In genomic region chr4:37450911-37451310, GRCh38 we compare ENCODE assay signal across 34 cellular contexts.
"Had no signal": no experiment of that assay in that cellular context is flagged by ENCODE, and none has a peak within 500 bp of the region (broad histone marks: within the 10 kb centered on the region; RNA-seq: fewer than 3 reads in every experiment).

No MANE protein-coding gene starts in this region.

- H3K9me3 ChIP-seq: MG63 had no signal

- H3K27ac ChIP-seq: KMS-11 had no signal

- H3K36me3 ChIP-seq: MG63 had no signal

- H3K4me3 ChIP-seq: MG63 had no signal

- DNase-seq: Karpas-422, Kasumi-1, KG1, MG63, MM.1S, MV-4-11, NCI-H1048, NCI-H1092, NCI-H1092 treated with DMSO at 0.1 percent for 48 hours, NCI-H1105, NCI-H1105 treated with DMSO at 0.1 percent for 48 hours, NCI-H1417, NCI-H1417 treated with DMSO at 0.1 percent for 48 hours, NCI-H1436, NCI-H146, NCI-H1694, NCI-H1694 treated with DMSO at 0.1 percent for 48 hours, NCI-H187, NCI-H187 treated with DMSO at 0.1 percent for 48 hours, NCI-H1930, NCI-H2029, NCI-H2029 treated with DMSO at 0.1 percent for 48 hours, NCI-H2081, NCI-H2081 treated with DMSO at 0.1 percent for 48 hours, NCI-H2107, NCI-H2171, NCI-H2171 treated with DMSO at 0.1 percent for 48 hours, NCI-H2227 treated with DMSO at 0.1 percent for 48 hours, NCI-H226, NCI-H345, NCI-H446, NCI-H446 treated with DMSO at 0.1 percent for 48 hours, NCI-H510A had no signal
